In the genomic region with DNA sequence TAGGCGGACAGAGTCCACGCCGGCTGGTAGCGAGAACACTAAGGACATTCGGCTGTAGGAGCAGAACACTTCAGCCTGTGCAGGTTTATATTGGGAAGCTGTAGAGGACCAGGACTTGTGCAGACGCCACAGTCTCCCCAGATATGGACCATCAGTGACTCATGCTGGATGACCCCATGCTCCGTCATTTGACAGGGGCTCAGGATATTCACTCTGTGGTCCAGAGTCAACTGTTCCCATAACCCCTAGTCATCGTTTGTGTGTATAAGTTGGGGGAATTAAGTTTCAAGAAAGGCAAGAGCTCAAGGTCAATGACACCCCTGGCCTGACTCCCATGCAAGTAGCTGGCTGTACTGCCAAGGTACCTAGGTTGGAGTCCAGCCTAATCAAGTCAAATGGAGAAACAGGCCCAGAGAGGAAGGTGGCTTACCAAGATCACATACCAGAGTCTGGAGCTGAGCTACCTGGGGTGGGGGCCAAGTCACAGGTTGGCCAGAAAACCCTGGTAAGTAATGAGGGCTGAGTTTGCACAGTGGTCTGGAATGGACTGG, we compare ENCODE assay signal across 19 cellular contexts. TPM values are rescaled to one million over a fixed set of nuclear protein-coding genes. Genes with fewer than 3 reads are reported as not detected.
"Had no signal": no experiment of that assay in that cellular context is flagged by ENCODE, and none has a peak within 500 bp of the region (broad histone marks: within the 10 kb centered on the region; RNA-seq: fewer than 3 reads in every experiment).

No MANE protein-coding gene starts in this region.

- H3K27ac ChIP-seq: tibial artery had no signal

- ATAC-seq: esophagus mucosa, mucosa of descending colon, WTC11 had no signal

- H3K36me3 ChIP-seq: tibial artery had no signal

- H3K27me3 ChIP-seq: tibial artery had no signal

- DNase-seq: activated CD4-positive, alpha-beta T cell treated with anti-CD3 and anti-CD28 coated beads, Interleukin-2, amount 50 U/mL, for 4 hours; activated naive CD4-positive, alpha-beta T cell treated with anti-CD3 and anti-CD28 coated beads, Interleukin-2, amount 10 ng/mL, durations not matched to agents 7 days and 5 days; activated T-cell treated with anti-CD3 and anti-CD28 coated beads, Interleukin-2, amount 50 U/mL, for 48 hours; effector CD4-positive, alpha-beta T cell; foreskin melanocyte; hippocampal formation; kidney glomerular epithelial cell; mesendoderm; naive B cell; occipital lobe; stimulated activated CD4-positive, alpha-beta T cell treated with anti-CD3 and anti-CD28 coated beads, Interleukin-12 subunit alpha, Interleukin-12 subunit beta, amount 100 ng/mL, for 4 hours; T-helper 9 cell had no signal

- H3K9me3 ChIP-seq: mucosa of descending colon, tibial artery had no signal

- H3K4me3 ChIP-seq: mucosa of descending colon, tibial artery had no signal

RNA-seq across cellular contexts. Expression of gene P2RY2, which starts 17.2 kb away (rescaled TPM):
- total RNA-seq: activated CD8-positive, alpha-beta memory T cell treated with anti-CD3 and anti-CD28 coated beads for 36 hours; occipital lobe; T-helper 1 cell treated with Interleukin-12 subunit alpha and Interleukin-12 subunit beta and Interleukin-4 antibody, amounts not matched to agents 30 ng/mL and 1 ng/mL, for 36 hours had no signal
- polyA plus RNA-seq: neural cell had no signal

RNA-seq across cellular contexts. Expression of gene P2RY6, which starts 36.8 kb away (rescaled TPM):
- total RNA-seq: activated CD8-positive, alpha-beta memory T cell treated with anti-CD3 and anti-CD28 coated beads for 36 hours; occipital lobe; T-helper 1 cell treated with Interleukin-12 subunit alpha and Interleukin-12 subunit beta and Interleukin-4 antibody, amounts not matched to agents 30 ng/mL and 1 ng/mL, for 36 hours; WTC11 had no signal
- polyA plus RNA-seq: neural cell had no signal
